In the genomic region with DNA sequence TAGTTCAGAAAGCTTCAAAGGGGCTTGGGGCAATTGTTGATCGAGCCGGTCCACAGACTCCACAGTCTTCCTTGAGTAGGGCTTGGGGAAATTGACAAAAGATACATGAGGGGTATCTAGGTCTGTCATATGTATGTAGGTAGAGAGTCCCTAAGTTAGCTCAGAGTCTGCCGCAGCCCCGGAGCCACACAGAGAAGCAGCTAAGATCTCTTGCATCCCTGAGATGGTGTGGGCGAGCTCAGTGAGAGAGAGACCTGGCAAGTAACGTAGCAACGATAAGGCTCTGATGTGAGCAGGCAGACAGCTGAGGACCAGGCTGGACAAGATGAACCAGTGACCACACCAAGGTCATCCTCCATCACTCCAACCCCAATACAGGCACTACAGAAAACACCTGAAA, we compare ENCODE assay signal across 19 cellular contexts.
"Had no signal": no experiment of that assay in that cellular context is flagged by ENCODE, and none has a peak within 500 bp of the region (broad histone marks: within the 10 kb centered on the region; RNA-seq: fewer than 3 reads in every experiment).

No MANE protein-coding gene starts in this region.

- ATAC-seq: activated naive CD4-positive, alpha-beta T cell treated with anti-CD3 and anti-CD28 coated beads, Interleukin-2, amount 50 U/mL, for 72 hours; foreskin keratinocyte; heart right ventricle; left lung; lower lobe of right lung; right cardiac atrium; stimulated activated naive B cell treated with anti-CD40 and anti-IgM and Interleukin-4, amounts not matched to agents 10 μg/mL and 1 μg/mL and 100 μg/mL, for 72 hours had no signal

- H3K9me3 ChIP-seq: lower lobe of right lung, transverse colon had no signal

- DNase-seq: activated CD4-positive, alpha-beta memory T cell treated with anti-CD3 and anti-CD28 coated beads for 36 hours; activated CD4-positive, alpha-beta T cell treated with anti-CD3 and anti-CD28 coated beads, Interleukin-2, amount 10 ng/mL, durations not matched to agents 24 days and 14 days; activated CD4-positive, CD25-positive, alpha-beta regulatory T cell treated with anti-CD3 and anti-CD28 coated beads, Interleukin-2, amount 50 U/mL, for 72 hours; activated naive CD4-positive, alpha-beta T cell; activated T-cell treated with anti-CD3 and anti-CD28 coated beads, Interleukin-2, amount 50 U/mL, for 48 hours; central memory CD4-positive, alpha-beta T cell; foreskin keratinocyte; heart right ventricle; kidney glomerular epithelial cell; left lung; lower lobe of right lung; right cardiac atrium; stimulated activated CD4-positive, alpha-beta T cell treated with anti-CD3 and anti-CD28 coated beads, Interleukin-15, amount 100 ng/mL, for 24 hours; stimulated activated CD4-positive, alpha-beta T cell treated with anti-CD3 and anti-CD28 coated beads, Interleukin-2, amount 100 ng/mL, for 24 hours; stimulated activated naive B cell treated with anti-CD40 and anti-IgM and Interleukin-4, amounts not matched to agents 10 μg/mL and 1 μg/mL and 100 μg/mL, for 72 hours; T-helper 2 cell; transverse colon had no signal

- H3K4me1 ChIP-seq: esophagus muscularis mucosa, foreskin keratinocyte, heart right ventricle, left lung, lower lobe of right lung, transverse colon had no signal

- H3K27ac ChIP-seq: esophagus muscularis mucosa, foreskin keratinocyte, heart right ventricle, left lung, lower lobe of right lung, transverse colon had no signal

- H3K4me3 ChIP-seq: esophagus muscularis mucosa, heart right ventricle, left lung, lower lobe of right lung, transverse colon had no signal

- H3K36me3 ChIP-seq: esophagus muscularis mucosa, heart right ventricle, left lung, lower lobe of right lung, transverse colon had no signal

- H3K27me3 ChIP-seq: esophagus muscularis mucosa, foreskin keratinocyte, heart right ventricle, left lung, transverse colon had no signal
